Comparison of ENCODE assay signal across 10 cellular contexts in genomic region chr2:241560181-241560882, GRCh38. TPM values are rescaled to one million over a fixed set of nuclear protein-coding genes. Genes with fewer than 3 reads are reported as not detected.
DNase-seq lines count a peak whose midpoint lies in the region; FAIRE-seq and TF ChIP-seq lines count a peak whose summit lies in the region.
"Had no signal": no experiment of that assay in that cellular context is flagged by ENCODE, and none has a peak within 500 bp of the region (broad histone marks: within the 10 kb centered on the region; RNA-seq: fewer than 3 reads in every experiment).

No MANE protein-coding gene starts in this region.

- no peak for DNase-seq in activated CD4-positive, alpha-beta memory T cell treated with anti-CD3 and anti-CD28 coated beads, Interleukin-2, amount 10 ng/mL, durations not matched to agents 7 days and 5 days
- DNase-seq in activated CD4-positive, alpha-beta memory T cell treated with anti-CD3 and anti-CD28 coated beads for 36 hours, result no peak
- DNase-seq in breast epithelium (ENCODE audit: low spot score in 2 of 2) (no peak), testis (no peak), NCI-H226 (no peak), GDM1 (lab: John Stamatoyannopoulos, UW) (no peak), frontal cortex (ENCODE audit: low spot score in 2 of 2) (no peak)

- H3K27me3 Mint-ChIP-seq in activated CD4-positive, alpha-beta memory T cell treated with anti-CD3 and anti-CD28 coated beads, Interleukin-2, amount 10 ng/mL, durations not matched to agents 7 days and 5 days, result peaks cover 34% of the 10 kb centered on the region
- H3K27me3 Mint-ChIP-seq in activated CD4-positive, alpha-beta memory T cell treated with anti-CD3 and anti-CD28 coated beads for 36 hours, result peaks cover 25% of the 10 kb centered on the region

- H3K27ac Mint-ChIP-seq in activated CD4-positive, alpha-beta memory T cell treated with anti-CD3 and anti-CD28 coated beads, Interleukin-2, amount 10 ng/mL, durations not matched to agents 7 days and 5 days, result no peak overlapping the region
- H3K27ac Mint-ChIP-seq in activated CD4-positive, alpha-beta memory T cell treated with anti-CD3 and anti-CD28 coated beads for 36 hours, result no peak overlapping the region

- H3K36me3 ChIP-seq in breast epithelium (no peaks in the 10 kb centered on the region), liver (ENCODE audit: control insufficient read depth in 4 of 4, insufficient read depth in 3 of 4, low read depth in 1 of 4, low read length in 3 of 4) (peaks cover 0 to 11% (median 3%) of the 10 kb centered on the region in 4 donors), testis (ENCODE audit: low read depth, missing control alignments) (no peaks in the 10 kb centered on the region)
- H3K36me3 ChIP-seq: BLaER1 had no signal

- peak overlapping the region; percentile 62 to 87 for H3K27ac ChIP-seq in breast epithelium
- H3K27ac ChIP-seq in liver (ENCODE audit: low read depth in 1 of 2, low read length in 2 of 2), result peak overlapping the region; percentile 96
- H3K27ac ChIP-seq in testis, result peak overlapping the region; percentile 23 to 78
- H3K27ac ChIP-seq: BLaER1 had no signal

- TF ChIP-seq RAD21 in liver (IDR thresholded peaks at IDR 0.05), result no peak

- no peaks in the 10 kb centered on the region for H3K36me3 Mint-ChIP-seq in activated CD4-positive, alpha-beta memory T cell treated with anti-CD3 and anti-CD28 coated beads, Interleukin-2, amount 10 ng/mL, durations not matched to agents 7 days and 5 days (ENCODE audit: low read depth)
- peaks cover 5% of the 10 kb centered on the region for H3K36me3 Mint-ChIP-seq in activated CD4-positive, alpha-beta memory T cell treated with anti-CD3 and anti-CD28 coated beads for 36 hours

- intact Hi-C loops in activated CD4-positive, alpha-beta memory T cell treated with anti-CD3 and anti-CD28 coated beads for 36 hours (cut with micrococcal nuclease), result no loop called here
- intact Hi-C loops in breast epithelium (cut with DNase I; ENCODE audit: low total_unique reads), result no loop called here
- intact Hi-C loops in testis (cut with DNase I; ENCODE audit: low total_unique reads), result no loop called here

- POLR2A ChIA-PET in activated CD4-positive, alpha-beta memory T cell treated with anti-CD3 and anti-CD28 coated beads, Interleukin-2, amount 10 ng/mL, durations not matched to agents 7 days and 5 days (lab: Charles Lee), result no interaction called here
- POLR2A ChIA-PET in activated CD4-positive, alpha-beta memory T cell treated with anti-CD3 and anti-CD28 coated beads for 36 hours (lab: Charles Lee), result no interaction called here

- H3K4me3 ChIP-seq in breast epithelium, result peak overlapping the region; percentile 60 to 80 (median 72)
- H3K4me3 ChIP-seq in liver (ENCODE audit: low read depth in 1 of 3, low read length in 3 of 3), result peak overlapping the region; percentile 72 to 94 (median 86)
- H3K4me3 ChIP-seq in testis, result peak overlapping the region in 1 of 2 donors; percentile 63

- peak overlapping the region; percentile 88 to 97 for H3K9ac ChIP-seq in liver (ENCODE audit: low read depth in 1 of 2, low read length in 2 of 2)
- H3K9ac ChIP-seq: BLaER1 had no signal

- TF ChIP-seq CTCF in breast epithelium (IDR thresholded peaks at IDR 0.05) (no peak), liver (IDR thresholded peaks at IDR 0.05; ENCODE audit: low read depth, low read length, missing input control) (no peak), testis (IDR thresholded peaks at IDR 0.05) (no peak)

- peaks cover 3 to 4% of the 10 kb centered on the region in 2 donors for H3K9me3 ChIP-seq in breast epithelium
- H3K9me3 ChIP-seq in liver (ENCODE audit: control insufficient read depth in 4 of 4, low read length in 3 of 4), result no peaks in the 10 kb centered on the region
- no peaks in the 10 kb centered on the region for H3K9me3 ChIP-seq in testis

- no peak for FAIRE-seq in frontal cortex (lab: Jason Lieb, UNC)
- FAIRE-seq: islet of Langerhans had no signal

- WGBS in liver, result 26% methylated on average over 18 of the region's 18 CpGs
- 59 to 63% methylated on average over 3 to 18 of the region's 18 CpGs for WGBS in testis, 2 donors

- TF ChIP-seq POLR2A in breast epithelium (IDR thresholded peaks at IDR 0.05) (no peak), testis (IDR thresholded peaks at IDR 0.05) (no peak)

- H3K4me1 ChIP-seq in breast epithelium (peaks cover 3 to 21% of the 10 kb centered on the region in 2 donors), liver (ENCODE audit: control insufficient read depth in 4 of 4, insufficient read depth in 4 of 4, low read length in 3 of 4) (peaks cover 11 to 50% (median 30%) of the 10 kb centered on the region in 4 donors), testis (peaks cover 21% of the 10 kb centered on the region)

- H3K9me3 Mint-ChIP-seq in activated CD4-positive, alpha-beta memory T cell treated with anti-CD3 and anti-CD28 coated beads, Interleukin-2, amount 10 ng/mL, durations not matched to agents 7 days and 5 days, result no peaks in the 10 kb centered on the region
- H3K9me3 Mint-ChIP-seq in activated CD4-positive, alpha-beta memory T cell treated with anti-CD3 and anti-CD28 coated beads for 36 hours, result peaks cover 10% of the 10 kb centered on the region

- H3K27me3 ChIP-seq in breast epithelium (no peaks in the 10 kb centered on the region), liver (ENCODE audit: control insufficient read depth in 4 of 4, insufficient read depth in 4 of 4, low read length in 3 of 4) (no peaks in the 10 kb centered on the region), testis (no peaks in the 10 kb centered on the region)

- peak overlapping the region; percentile 15 for H3K4me3 Mint-ChIP-seq in activated CD4-positive, alpha-beta memory T cell treated with anti-CD3 and anti-CD28 coated beads, Interleukin-2, amount 10 ng/mL, durations not matched to agents 7 days and 5 days
- no peak overlapping the region for H3K4me3 Mint-ChIP-seq in activated CD4-positive, alpha-beta memory T cell treated with anti-CD3 and anti-CD28 coated beads for 36 hours

- H3K4me1 Mint-ChIP-seq in activated CD4-positive, alpha-beta memory T cell treated with anti-CD3 and anti-CD28 coated beads, Interleukin-2, amount 10 ng/mL, durations not matched to agents 7 days and 5 days, result peaks cover 13% of the 10 kb centered on the region
- peaks cover 8% of the 10 kb centered on the region for H3K4me1 Mint-ChIP-seq in activated CD4-positive, alpha-beta memory T cell treated with anti-CD3 and anti-CD28 coated beads for 36 hours (ENCODE audit: low read depth)

- CTCF ChIA-PET in activated CD4-positive, alpha-beta memory T cell treated with anti-CD3 and anti-CD28 coated beads, Interleukin-2, amount 10 ng/mL, durations not matched to agents 7 days and 5 days (lab: Charles Lee), result no interaction called here
- CTCF ChIA-PET in activated CD4-positive, alpha-beta memory T cell treated with anti-CD3 and anti-CD28 coated beads for 36 hours (lab: Charles Lee), result no interaction called here

TF ChIP-seq in liver, 16 proteins besides CTCF, POLR2A, EP300 and RAD21:
- TF ChIP-seq JUND (IDR thresholded peaks at IDR 0.05), result no peak
- TF ChIP-seq NR2F2 (IDR thresholded peaks at IDR 0.05), result no peak
- TF ChIP-seq RXRA (IDR thresholded peaks at IDR 0.05), result peak in 1 of 2 donors; percentile 4
- peak in 1 of 2 donors; percentile 4 for TF ChIP-seq HNF4A (conservative IDR thresholded peaks at IDR 0.05)

RNA-seq across cellular contexts. Expression of gene BOK, which starts 1.8 kb away (rescaled TPM):
- under 1 TPM; 0.08 to 0.15 TPM for total RNA-seq in activated CD4-positive, alpha-beta memory T cell treated with anti-CD3 and anti-CD28 coated beads, Interleukin-2, amount 10 ng/mL, durations not matched to agents 7 days and 5 days
- under 1 TPM; 0.07 to 0.10 TPM for total RNA-seq in activated CD4-positive, alpha-beta memory T cell treated with anti-CD3 and anti-CD28 coated beads for 36 hours
- total RNA-seq in breast epithelium (10 to 100 TPM; 32.2 to 77.6 (median 40.3) TPM), liver (10 to 100 TPM; 11.3 to 30.5 TPM), testis (10 to 100 TPM; 52.0 to 62.7 TPM), frontal cortex (20.8 TPM)
- polyA plus RNA-seq in liver (10 to 100 TPM; 57.5 to 82.1 TPM), testis (ENCODE audit: insufficient read depth, low read depth, low replicate concordance) (20.2 TPM)

RNA-seq across cellular contexts. Expression of gene STK25, which starts 51.9 kb away (rescaled TPM):
- total RNA-seq in activated CD4-positive, alpha-beta memory T cell treated with anti-CD3 and anti-CD28 coated beads, Interleukin-2, amount 10 ng/mL, durations not matched to agents 7 days and 5 days, result 100 to 1,000 TPM in 1 of 2 experiments, 10 to 100 TPM in 1; 98.8 to 108 TPM
- total RNA-seq in activated CD4-positive, alpha-beta memory T cell treated with anti-CD3 and anti-CD28 coated beads for 36 hours, result 10 to 100 TPM; 97.9 to 99.1 TPM
- total RNA-seq in breast epithelium (100 to 1,000 TPM; 102 to 139 (median 126) TPM), liver (10 to 100 TPM; 70.3 to 85.6 TPM), testis (100 to 1,000 TPM; 224 to 250 TPM), frontal cortex (181 TPM)
- polyA plus RNA-seq in liver (10 to 100 TPM; 43.4 to 64.3 TPM), testis (ENCODE audit: insufficient read depth, low read depth, low replicate concordance) (200 TPM)

Comparison
In these comparisons a context has a peak if more than half of its experiments do, and no peak if none do; other contexts are left out.
1. RNA of gene BOK, which starts 1.8 kb away (total RNA-seq): 52.0 to 62.7 TPM in testis, 32.2 to 77.6 TPM in breast epithelium, 11.3 to 30.5 TPM in liver and 20.8 TPM in frontal cortex (single experiment); 0.08 to 0.15 TPM in activated CD4-positive, alpha-beta memory T cell treated with anti-CD3 and anti-CD28 coated beads, Interleukin-2, amount 10 ng/mL, durations not matched to agents 7 days and 5 days and 0.07 to 0.10 TPM in activated CD4-positive, alpha-beta memory T cell treated with anti-CD3 and anti-CD28 coated beads for 36 hours; every median in the first group is over 10 times any median in the second.
2. Peak in every context shown above with its lines, with median percentiles within 50 percentile points of each other: H3K27ac ChIP-seq.